Comparison of ENCODE assay signal across 24 cellular contexts in genomic region chr1:95069711-95070093, GRCh38. TPM values are rescaled to one million over a fixed set of nuclear protein-coding genes. Genes with fewer than 3 reads are reported as not detected.
DNase-seq lines count a peak whose midpoint lies in the region; ATAC-seq, FAIRE-seq and TF ChIP-seq lines count a peak whose summit lies in the region.
"Had no signal": no experiment of that assay in that cellular context is flagged by ENCODE, and none has a peak within 500 bp of the region (broad histone marks: within the 10 kb centered on the region; RNA-seq: fewer than 3 reads in every experiment).

No MANE protein-coding gene starts in this region.

- DNase-seq in adrenal gland (no peak), kidney (no peak), mucosa of descending colon (peak in 2 of 3 donors; percentile 60 to 68), transverse colon (peak; percentile 72), foreskin melanocyte (no peak), iPS-NIHi11 (ENCODE audit: low spot score) (no peak)
- DNase-seq: Calu3; CD8-positive, alpha-beta memory T cell; DMS79 treated with DMSO at 0.1 percent for 48 hours; IMR-90; KG1; MG63; NCI-H1694; NCI-H2029 treated with DMSO at 0.1 percent for 48 hours; NCI-H2227 treated with DMSO at 0.1 percent for 48 hours; NCI-H526 treated with DMSO at 0.1 percent for 48 hours; Right ventricle myocardium superior; RPMI8226 had no signal

- H3K9me3 ChIP-seq in adrenal gland (replicated peaks in 1 of 3) (no peaks in the 10 kb centered on the region), kidney (ENCODE audit: control insufficient read depth in 1 of 2, low read length in 2 of 2) (no peaks in the 10 kb centered on the region), mucosa of descending colon (no peaks in the 10 kb centered on the region), transverse colon (no peaks in the 10 kb centered on the region)
- H3K9me3 ChIP-seq: MG63, SJSA1 had no signal

- peak; percentile 56 for ATAC-seq in mucosa of descending colon
- no peak for ATAC-seq in GM21390 (IDR thresholded peaks at IDR 0.05; ENCODE audit: unreplicated experiment)
- ATAC-seq in HG02763 (IDR thresholded peaks at IDR 0.05; ENCODE audit: unreplicated experiment) = no peak
- ATAC-seq: HCT116 had no signal

- no peaks in the 10 kb centered on the region for H3K36me3 ChIP-seq in adrenal gland (replicated peaks in 1 of 2)
- H3K36me3 ChIP-seq in kidney (ENCODE audit: control insufficient read depth in 1 of 2, insufficient read depth in 2 of 2, low read length in 2 of 2) = no peaks in the 10 kb centered on the region
- no peaks in the 10 kb centered on the region for H3K36me3 ChIP-seq in mucosa of descending colon (ENCODE audit: low read depth)
- H3K36me3 ChIP-seq in transverse colon = no peaks in the 10 kb centered on the region

- TF ChIP-seq POLR2A in adrenal gland (IDR thresholded peaks at IDR 0.05) (no peak), transverse colon (IDR thresholded peaks at IDR 0.05) (no peak)

- H3K4me3 ChIP-seq in adrenal gland (no peak overlapping the region), kidney (ENCODE audit: low read length in 2 of 2) (no peak overlapping the region), mucosa of descending colon (no peak overlapping the region), transverse colon (no peak overlapping the region)
- H3K4me3 ChIP-seq: MG63, SJSA1 had no signal

- H3K27me3 ChIP-seq in adrenal gland (no peaks in the 10 kb centered on the region), transverse colon (no peaks in the 10 kb centered on the region)
- H3K27me3 ChIP-seq: MG63, SJSA1 had no signal

- FAIRE-seq in kidney (lab: Jason Lieb, UNC) = no peak
- FAIRE-seq: GM12892 had no signal

- no peak for TF ChIP-seq EP300 in transverse colon (IDR thresholded peaks at IDR 0.05; ENCODE audit: low read depth)

- H3K27ac ChIP-seq in adrenal gland = peak overlapping the region in 3 of 5 donors; percentile 4 to 64 (median 4)
- peak overlapping the region; percentile 20 to 56 for H3K27ac ChIP-seq in kidney (ENCODE audit: low read depth in 2 of 2, low read length in 2 of 2)
- peak overlapping the region; percentile 80 to 94 (median 92) for H3K27ac ChIP-seq in transverse colon
- H3K27ac ChIP-seq: C4-2B, SJSA1 had no signal

- TF ChIP-seq CTCF in adrenal gland (IDR thresholded peaks at IDR 0.05) (no peak), kidney (IDR thresholded peaks at IDR 0.05; ENCODE audit: borderline replicate concordance, extremely low read depth, insufficient read depth) (no peak), mucosa of descending colon (IDR thresholded peaks at IDR 0.05) (no peak), transverse colon (IDR thresholded peaks at IDR 0.05) (no peak)

- in situ Hi-C loops in transverse colon (cut with MboI; ENCODE audit: low pct_ligation_motif_present in 1 of 4, low pct_unique_long_range_greater_than_20kb in 1 of 4, low sequenced_read_pairs in 3 of 4) = no loop called here

- H3K9ac ChIP-seq in kidney (ENCODE audit: low read length in 2 of 2) = no peak overlapping the region

- 89 to 97% (median 93%) methylated on average over 5 of the region's 5 CpGs for WGBS in adrenal gland, 4 donors
- 65 to 75% methylated on average over 5 of the region's 5 CpGs for WGBS in transverse colon (ENCODE audit: low coverage in 1 of 2), 2 donors

- intact Hi-C loops in adrenal gland (cut with DNase I) = loop anchor here in 1 of 2 donors (5.0 kb wide), 1 partner anchor 163 kb away; the partner anchor contains the start of gene RWDD3
- intact Hi-C loops in kidney (cut with DNase I) = no loop called here
- intact Hi-C loops in mucosa of descending colon (cut with DNase I, micrococcal nuclease) = no loop called here
- intact Hi-C loops in transverse colon (cut with DNase I; ENCODE audit: low total_unique reads) = no loop called here

- H3K4me1 ChIP-seq in adrenal gland (replicated peaks in 1 of 2) (peaks cover 13 to 31% of the 10 kb centered on the region in 2 donors), kidney (ENCODE audit: control insufficient read depth in 1 of 2, insufficient read depth in 1 of 2, low read depth in 1 of 2, low read length in 2 of 2) (peaks cover 0 to 12% of the 10 kb centered on the region in 2 donors), mucosa of descending colon (ENCODE audit: low read depth) (peaks cover 33% of the 10 kb centered on the region), transverse colon (peaks cover 0 to 57% (median 29%) of the 10 kb centered on the region in 4 donors)
- H3K4me1 ChIP-seq: SJSA1 had no signal

RNA-seq across cellular contexts. Expression of gene ALG14, which starts 3.0 kb away (rescaled TPM):
- total RNA-seq in adrenal gland (10 to 100 TPM in 5 of 8 donors, 1 to 10 TPM in 3; 2.2 to 24.3 (median 14.3) TPM), kidney (8.6 TPM), mucosa of descending colon (10 to 100 TPM in 2 of 3 donors, 1 to 10 TPM in 1; 5.9 to 16.8 (median 11.4) TPM), transverse colon (1 to 10 TPM in 3 of 4 donors, under 1 TPM in 1; 0.40 to 2.3 (median 2.2) TPM)
- polyA plus RNA-seq in adrenal gland (10 to 100 TPM in 1 of 3 donors, 1 to 10 TPM in 2; 1.5 to 29.9 (median 3.0) TPM), kidney (ENCODE audit: insufficient read depth, low read depth, low replicate concordance) (11.3 TPM)

RNA-seq across cellular contexts. Expression of gene TLCD4, which starts 47.5 kb away (rescaled TPM):
- total RNA-seq in adrenal gland = 10 to 100 TPM; 15.4 to 41.3 (median 23.4) TPM
- polyA plus RNA-seq in adrenal gland = 10 to 100 TPM in 1 of 3 donors, 1 to 10 TPM in 2; 1.6 to 14.3 (median 3.3) TPM
- 7.1 TPM for total RNA-seq in kidney
- polyA plus RNA-seq in kidney (ENCODE audit: insufficient read depth, low read depth, low replicate concordance) = 2.4 TPM
- total RNA-seq in mucosa of descending colon = 10 to 100 TPM; 53.4 to 77.3 (median 55.1) TPM
- total RNA-seq in transverse colon = 10 to 100 TPM in 3 of 4 donors, 1 to 10 TPM in 1; 3.4 to 68.8 (median 43.5) TPM
- polyA plus RNA-seq: CD8-positive, alpha-beta memory T cell had no signal

Comparison
In these comparisons a context has a peak if more than half of its experiments do, and no peak if none do; other contexts are left out.
1. DNase-seq: peak in mucosa of descending colon (2 of 3) and transverse colon (single experiment); none in adrenal gland (0 of 7), kidney (single experiment), foreskin melanocyte (single experiment) and iPS-NIHi11 (single experiment).
2. H3K27ac ChIP-seq: peak in every context shown above with its lines; median percentile 92 in transverse colon; 38 in kidney; 4 in adrenal gland.